ENCODE assay signal across 23 cellular contexts in genomic region chr19:14062558-14062855, GRCh38. TPM values are rescaled to one million over a fixed set of nuclear protein-coding genes. Genes with fewer than 3 reads are reported as not detected.
DNase-seq lines count a peak whose midpoint lies in the region; ATAC-seq, FAIRE-seq and TF ChIP-seq lines count a peak whose summit lies in the region.
"Had no signal": no experiment of that assay in that cellular context is flagged by ENCODE, and none has a peak within 500 bp of the region (broad histone marks: within the 10 kb centered on the region; RNA-seq: fewer than 3 reads in every experiment).

No MANE protein-coding gene starts in this region.

- TF ChIP-seq POLR2A in HepG2 (IDR thresholded peaks at IDR 0.05; ENCODE audit: insufficient read depth in 1 of 2, low read depth in 2 of 2, low read length in 2 of 2): no peak
- TF ChIP-seq POLR2A in right lobe of liver (IDR thresholded peaks at IDR 0.05): no peak
- no peak for TF ChIP-seq POLR2A in stomach (IDR thresholded peaks at IDR 0.05)

- DNase-seq in HepG2 (ENCODE audit: low spot score) (no peak), right lobe of liver (no peak), stomach (no peak), omental fat pad (ENCODE audit: low spot score) (no peak)
- DNase-seq in activated CD4-positive, alpha-beta T cell treated with anti-CD3 and anti-CD28 coated beads, Interleukin-2, amount 50 U/mL, for 48 hours: no peak
- DNase-seq: AML-193; CD4-positive, alpha-beta memory T cell; DMS 273 treated with DMSO at 0.1 percent for 48 hours; HCEC 1CT; KBM-7 had no signal

- no peak for ATAC-seq in HepG2
- no peak for ATAC-seq in right lobe of liver
- no peak for ATAC-seq in GM19351 (IDR thresholded peaks at IDR 0.05; ENCODE audit: unreplicated experiment)
- no peak for ATAC-seq in omental fat pad (ENCODE audit: low FRiP score)
- ATAC-seq: A549 had no signal

- H3K4me2 ChIP-seq in HepG2 (ENCODE audit: low read depth, low read length): no peak overlapping the region; the same call in 1 of the 2 replicates

- TF ChIP-seq EP300 in HepG2 (IDR thresholded peaks at IDR 0.05; ENCODE audit: low read depth in 2 of 2, low read length in 2 of 2) (no peak), HepG2 (CRISPR knock-in tag; IDR thresholded peaks at IDR 0.05; ENCODE audit: borderline replicate concordance) (no peak), stomach (IDR thresholded peaks at IDR 0.05) (no peak)

- intact Hi-C loops in HepG2 (cut with micrococcal nuclease; ENCODE audit: unreplicated experiment): no loop called here
- intact Hi-C loops in right lobe of liver (cut with DNase I): no loop called here
- intact Hi-C loops in stomach (cut with DNase I; ENCODE audit: low total_unique reads): no loop called here

- H3K9me3 ChIP-seq in liver (ENCODE audit: control insufficient read depth in 4 of 4, low read length in 3 of 4) (no peaks in the 10 kb centered on the region), HepG2 (ENCODE audit: low read length) (no peaks in the 10 kb centered on the region), right lobe of liver (no peaks in the 10 kb centered on the region), stomach (no peaks in the 10 kb centered on the region)
- H3K9me3 ChIP-seq: A549 had no signal

- in situ Hi-C loops in HepG2 (cut with HindIII; ENCODE audit: extremely low pct_ligation_motif_present, low pct_unique_long_range_greater_than_20kb): loop anchor here (25.0 kb wide), 1 partner anchor 300 kb away; the partner anchor contains the start of genes C19orf53 and MRI1

- H4K20me1 ChIP-seq in HepG2 (ENCODE audit: insufficient read depth, low read length): no peaks in the 10 kb centered on the region

- peaks cover 0 to 2% (median 0%) of the 10 kb centered on the region in 4 donors for H3K36me3 ChIP-seq in liver (ENCODE audit: control insufficient read depth in 4 of 4, insufficient read depth in 3 of 4, low read depth in 1 of 4, low read length in 3 of 4)
- H3K36me3 ChIP-seq in HepG2 (replicated peaks in 1 of 2; ENCODE audit: control insufficient read depth in 1 of 2, insufficient read depth in 2 of 2, low read length in 2 of 2): no peaks in the 10 kb centered on the region
- no peaks in the 10 kb centered on the region for H3K36me3 ChIP-seq in right lobe of liver
- H3K36me3 ChIP-seq in stomach: no peaks in the 10 kb centered on the region

- H3K9ac ChIP-seq in liver (ENCODE audit: low read depth in 1 of 2, low read length in 2 of 2) (no peak overlapping the region), HepG2 (ENCODE audit: insufficient read depth, low read depth, low read length) (no peak overlapping the region)
- H3K9ac ChIP-seq: GM23248 had no signal

- TF ChIP-seq RAD21 in liver (IDR thresholded peaks at IDR 0.05) (no peak), HepG2 (CRISPR knock-in tag; IDR thresholded peaks at IDR 0.05) (no peak)

- FAIRE-seq in HepG2 (lab: Jason Lieb, UNC): no peak
- FAIRE-seq: A549, G401.6, GM12891, GM19239, HTR-8/SVneo had no signal

- no peaks in the 10 kb centered on the region for H3K79me2 ChIP-seq in HepG2 (ENCODE audit: insufficient read depth, low read length)

- TF ChIP-seq CTCF in liver (IDR thresholded peaks at IDR 0.05; ENCODE audit: low read depth, low read length, missing input control): no peak
- no peak for TF ChIP-seq CTCF in HepG2 (CRISPR knock-in tag; IDR thresholded peaks at IDR 0.05)
- TF ChIP-seq CTCF in right lobe of liver (IDR thresholded peaks at IDR 0.05): no peak
- TF ChIP-seq CTCF in stomach (IDR thresholded peaks at IDR 0.05): no peak
- TF ChIP-seq CTCF in omental fat pad (IDR thresholded peaks at IDR 0.05): no peak

- H3K4me3 ChIP-seq in liver (ENCODE audit: low read depth in 1 of 3, low read length in 3 of 3) (no peak overlapping the region), HepG2 (replicated peaks in 1 of 3; ENCODE audit: insufficient read depth in 1 of 3, low read depth in 2 of 3, low read length in 3 of 3) (no peak overlapping the region), right lobe of liver (no peak overlapping the region), stomach (peak overlapping the region in 1 of 4 donors; percentile 51)
- H3K4me3 ChIP-seq: A549, GM23248 had no signal

- POLR2A ChIA-PET in HepG2 (lab: Yijun Ruan, JAX): interaction anchor here (5.7 kb wide), 1 partner anchor 9 kb away, joined by 62 read pairs; the partner anchor contains the start of gene MISP3

- H3K27ac ChIP-seq in liver (ENCODE audit: low read depth in 1 of 2, low read length in 2 of 2) (peak overlapping the region; percentile 84 to 89), HepG2 (ENCODE audit: extremely low read length, insufficient read depth, low read length) (no peak overlapping the region), right lobe of liver (peak overlapping the region in 2 of 3 donors; percentile 74 to 92), stomach (peak overlapping the region; percentile 59 to 90 (median 87))
- H3K27ac ChIP-seq: 22Rv1, C4-2B, GM23248 had no signal

- H3K27me3 ChIP-seq in liver (ENCODE audit: control insufficient read depth in 4 of 4, insufficient read depth in 4 of 4, low read length in 3 of 4): peaks cover 0 to 3% (median 0%) of the 10 kb centered on the region in 4 donors
- H3K27me3 ChIP-seq in HepG2 (ENCODE audit: control insufficient read depth in 1 of 2, insufficient read depth in 2 of 2, low read length in 2 of 2): no peaks in the 10 kb centered on the region
- H3K27me3 ChIP-seq in right lobe of liver: no peaks in the 10 kb centered on the region
- peaks cover 0 to 53% (median 13%) of the 10 kb centered on the region in 3 donors for H3K27me3 ChIP-seq in stomach

- no TSS peak for BruUV-seq in HepG2 (replicated peaks; lab: Mats Ljungman, UMichigan)

- CTCF ChIA-PET in HepG2 (lab: Yijun Ruan, JAX; ENCODE audit: low intra/inter-chr PET ratio, low total read pairs): no interaction called here

- H3K4me1 ChIP-seq in liver (ENCODE audit: control insufficient read depth in 4 of 4, insufficient read depth in 4 of 4, low read length in 3 of 4) (peaks cover 1 to 41% (median 24%) of the 10 kb centered on the region in 4 donors), HepG2 (ENCODE audit: insufficient read depth, low read length) (peaks cover 45% of the 10 kb centered on the region), right lobe of liver (peaks cover 0 to 27% (median 9%) of the 10 kb centered on the region in 4 donors), stomach (peaks cover 22 to 42% (median 37%) of the 10 kb centered on the region in 4 donors)

- 68% methylated on average over 5 of the region's 5 CpGs for WGBS in liver
- WGBS in HepG2 (ENCODE audit: low lambda C conversion rate): 80% methylated on average over 5 of the region's 5 CpGs
- WGBS in right lobe of liver (ENCODE audit: insufficient coverage, low coverage, low lambda C conversion rate, missing lambda C conversion rate): 60% methylated on average over 3 of the region's 5 CpGs
- 41 to 62% (median 56%) methylated on average over 5 of the region's 5 CpGs for WGBS in stomach, 5 donors

- H2AFZ ChIP-seq in HepG2 (ENCODE audit: low read length): no peak overlapping the region
- H2AFZ ChIP-seq: GM23248 had no signal

RNA-seq across cellular contexts. Expression of gene PALM3, which starts 0.6 kb away (rescaled TPM):
- total RNA-seq in liver (1 to 10 TPM; 1.4 to 6.6 TPM), HepG2 (2016; rRNA removed; fragmentation: Illumina TruSeq; extraction: Trizol) (2.4 and 2.5 TPM in 2 replicates), right lobe of liver (10 to 100 TPM in 4 of 6 experiments, 1 to 10 TPM in 2; 5.3 to 33.9 (median 17.0) TPM), stomach (100 to 1,000 TPM in 1 of 5 donors, 10 to 100 TPM in 2, 1 to 10 TPM in 2; 4.2 to 100 (median 12.2) TPM), omental fat pad (not detected)
- polyA plus RNA-seq in liver (10 to 100 TPM in 1 of 2 donors, 1 to 10 TPM in 1; 5.3 to 17.9 TPM), HepG2 (2011; rRNA removed) (0.79 and 1.0 TPM in 2 replicates), stomach (100 to 1,000 TPM in 1 of 3 donors, 10 to 100 TPM in 2; 20.7 to 141 (median 22.5) TPM)
- total RNA-seq in HepG2 (2016; cell fraction: cytosol; rRNA removed; fragmentation: Illumina TruSeq; extraction: Trizol; ENCODE audit: low read depth): 0.20 and 0.26 TPM in 2 replicates
- total RNA-seq in HepG2 (2016; cell fraction: insoluble cytoplasmic fraction; rRNA removed; fragmentation: Illumina TruSeq; extraction: Trizol): 1.6 and 3.8 TPM in 2 replicates
- total RNA-seq in HepG2 (2016; cell fraction: membrane; rRNA removed; fragmentation: Illumina TruSeq; extraction: Trizol): 0.87 and 1.2 TPM in 2 replicates
- total RNA-seq in HepG2 (2016; cell fraction: nucleus; rRNA removed; fragmentation: Illumina TruSeq; extraction: Trizol): 1.1 and 2.3 TPM in 2 replicates
- polyA plus RNA-seq in HepG2 (2011; cell fraction: cytosol; rRNA removed): 0.29 and 0.46 TPM in 2 replicates
- polyA plus RNA-seq in HepG2 (2011; cell fraction: nucleus; rRNA removed): 2.5 and 3.9 TPM in 2 replicates
- 2.2 and 2.4 TPM in 2 replicates for polyA plus RNA-seq in HepG2 (2012)
- 0.37 and 0.50 TPM in 2 replicates for polyA plus RNA-seq in HepG2 (2016; cell fraction: cytosol; fragmentation: Illumina TruSeq; extraction: Trizol; ENCODE audit: low read depth)
- polyA plus RNA-seq in HepG2 (2016; cell fraction: insoluble cytoplasmic fraction; fragmentation: Illumina TruSeq; extraction: Trizol; ENCODE audit: low read depth): 4.3 and 4.7 TPM in 2 replicates
- polyA plus RNA-seq in HepG2 (2016; cell fraction: membrane; fragmentation: Illumina TruSeq; extraction: Trizol; ENCODE audit: low read depth): 0.80 and 1.7 TPM in 2 replicates
- polyA plus RNA-seq in HepG2 (2016; cell fraction: nucleus; fragmentation: Illumina TruSeq; extraction: Trizol; ENCODE audit: insufficient read depth, low read depth): 10.3 and 11.9 TPM in 2 replicates
- polyA minus RNA-seq in HepG2 (2011; rRNA and poly(A)+ RNA removed; ENCODE audit: low replicate concordance): 0.62 TPM in 1 of 2 replicates, not detected in the other
- not detected in 2 replicates for polyA minus RNA-seq in HepG2 (2011; cell fraction: cytosol; rRNA and poly(A)+ RNA removed)
- 0.25 and 0.39 TPM in 2 replicates for polyA minus RNA-seq in HepG2 (2011; cell fraction: nucleus; rRNA and poly(A)+ RNA removed)
- total RNA-seq: CD4-positive, alpha-beta memory T cell; GM23248 had no signal
- polyA plus RNA-seq: CD4-positive, alpha-beta memory T cell; IgD-negative memory B cell had no signal

RNA-seq across cellular contexts. Expression of gene MISP3, which starts 10.1 kb away (rescaled TPM):
- total RNA-seq in liver (1 to 10 TPM in 1 of 2 donors, under 1 TPM in 1; 0.28 to 3.8 TPM), HepG2 (2016; rRNA removed; fragmentation: Illumina TruSeq; extraction: Trizol) (5.2 and 5.4 TPM in 2 replicates), right lobe of liver (10 to 100 TPM in 1 of 6 experiments, 1 to 10 TPM in 5; 3.6 to 12.0 (median 6.1) TPM), stomach (10 to 100 TPM in 4 of 5 donors, 1 to 10 TPM in 1; 2.0 to 88.7 (median 34.1) TPM), omental fat pad (1 to 10 TPM in 3 of 4 donors, not detected in 1; 1.6 to 3.0 (median 2.8) TPM)
- polyA plus RNA-seq in liver (1 to 10 TPM; 1.8 to 3.9 TPM), HepG2 (2011; rRNA removed) (2.5 and 3.4 TPM in 2 replicates), stomach (10 to 100 TPM; 14.9 to 29.8 (median 25.1) TPM)
- 2.1 and 3.4 TPM in 2 replicates for total RNA-seq in HepG2 (2016; cell fraction: cytosol; rRNA removed; fragmentation: Illumina TruSeq; extraction: Trizol; ENCODE audit: low read depth)
- 3.9 and 5.8 TPM in 2 replicates for total RNA-seq in HepG2 (2016; cell fraction: insoluble cytoplasmic fraction; rRNA removed; fragmentation: Illumina TruSeq; extraction: Trizol)
- 2.8 and 4.8 TPM in 2 replicates for total RNA-seq in HepG2 (2016; cell fraction: membrane; rRNA removed; fragmentation: Illumina TruSeq; extraction: Trizol)
- 3.2 and 5.3 TPM in 2 replicates for total RNA-seq in HepG2 (2016; cell fraction: nucleus; rRNA removed; fragmentation: Illumina TruSeq; extraction: Trizol)
- 1.6 and 2.3 TPM in 2 replicates for polyA plus RNA-seq in HepG2 (2011; cell fraction: cytosol; rRNA removed)
- 13.3 and 13.7 TPM in 2 replicates for polyA plus RNA-seq in HepG2 (2011; cell fraction: nucleus; rRNA removed)
- polyA plus RNA-seq in HepG2 (2012): 5.5 and 5.6 TPM in 2 replicates
- 2.9 and 4.0 TPM in 2 replicates for polyA plus RNA-seq in HepG2 (2016; cell fraction: cytosol; fragmentation: Illumina TruSeq; extraction: Trizol; ENCODE audit: low read depth)
- polyA plus RNA-seq in HepG2 (2016; cell fraction: insoluble cytoplasmic fraction; fragmentation: Illumina TruSeq; extraction: Trizol; ENCODE audit: low read depth): 7.1 and 9.0 TPM in 2 replicates
- 3.4 and 4.4 TPM in 2 replicates for polyA plus RNA-seq in HepG2 (2016; cell fraction: membrane; fragmentation: Illumina TruSeq; extraction: Trizol; ENCODE audit: low read depth)
- polyA plus RNA-seq in HepG2 (2016; cell fraction: nucleus; fragmentation: Illumina TruSeq; extraction: Trizol; ENCODE audit: insufficient read depth, low read depth): 11.3 and 12.7 TPM in 2 replicates
- polyA minus RNA-seq in HepG2 (2011; rRNA and poly(A)+ RNA removed; ENCODE audit: low replicate concordance): 0.12 and 1.1 TPM in 2 replicates
- polyA minus RNA-seq in HepG2 (2011; cell fraction: cytosol; rRNA and poly(A)+ RNA removed): 0.79 and 1.1 TPM in 2 replicates
- 1.1 and 1.3 TPM in 2 replicates for polyA minus RNA-seq in HepG2 (2011; cell fraction: nucleus; rRNA and poly(A)+ RNA removed)

RNA-seq across cellular contexts. Expression of gene C19orf67, which starts 23.1 kb away (rescaled TPM):
- total RNA-seq in liver: under 1 TPM in 1 of 2 donors, not detected in 1; 0.25 TPM
- not detected for polyA plus RNA-seq in liver
- 0.11 TPM in 1 of 2 replicates, not detected in the other for total RNA-seq in HepG2 (2016; rRNA removed; fragmentation: Illumina TruSeq; extraction: Trizol)
- not detected in 2 replicates for total RNA-seq in HepG2 (2016; cell fraction: cytosol; rRNA removed; fragmentation: Illumina TruSeq; extraction: Trizol; ENCODE audit: low read depth)
- total RNA-seq in HepG2 (2016; cell fraction: insoluble cytoplasmic fraction; rRNA removed; fragmentation: Illumina TruSeq; extraction: Trizol): not detected in 2 replicates
- total RNA-seq in HepG2 (2016; cell fraction: membrane; rRNA removed; fragmentation: Illumina TruSeq; extraction: Trizol): not detected in 2 replicates
- total RNA-seq in HepG2 (2016; cell fraction: nucleus; rRNA removed; fragmentation: Illumina TruSeq; extraction: Trizol): 0.66 TPM in 1 of 2 replicates, not detected in the other
- 0.32 and 0.69 TPM in 2 replicates for polyA plus RNA-seq in HepG2 (2011; rRNA removed)
- polyA plus RNA-seq in HepG2 (2011; cell fraction: cytosol; rRNA removed): 0.22 and 0.56 TPM in 2 replicates
- polyA plus RNA-seq in HepG2 (2011; cell fraction: nucleus; rRNA removed): 3.7 and 5.8 TPM in 2 replicates
- 0.12 and 0.36 TPM in 2 replicates for polyA plus RNA-seq in HepG2 (2012)
- polyA plus RNA-seq in HepG2 (2016; cell fraction: cytosol; fragmentation: Illumina TruSeq; extraction: Trizol; ENCODE audit: low read depth): not detected in 2 replicates
- not detected in 2 replicates for polyA plus RNA-seq in HepG2 (2016; cell fraction: insoluble cytoplasmic fraction; fragmentation: Illumina TruSeq; extraction: Trizol; ENCODE audit: low read depth)
- not detected in 2 replicates for polyA plus RNA-seq in HepG2 (2016; cell fraction: membrane; fragmentation: Illumina TruSeq; extraction: Trizol; ENCODE audit: low read depth)
- not detected in 2 replicates for polyA plus RNA-seq in HepG2 (2016; cell fraction: nucleus; fragmentation: Illumina TruSeq; extraction: Trizol; ENCODE audit: insufficient read depth, low read depth)
- polyA minus RNA-seq in HepG2 (2011; rRNA and poly(A)+ RNA removed; ENCODE audit: low replicate concordance): 0.21 and 0.56 TPM in 2 replicates
- 0.40 TPM in 1 of 2 replicates, not detected in the other for polyA minus RNA-seq in HepG2 (2011; cell fraction: cytosol; rRNA and poly(A)+ RNA removed)
- polyA minus RNA-seq in HepG2 (2011; cell fraction: nucleus; rRNA and poly(A)+ RNA removed): 1.0 and 1.1 TPM in 2 replicates
- under 1 TPM in 1 of 6 experiments, not detected in 5; 0.27 TPM for total RNA-seq in right lobe of liver
- not detected for total RNA-seq in stomach
- polyA plus RNA-seq in stomach: under 1 TPM in 1 of 3 donors, not detected in 2; 0.50 TPM
- not detected for total RNA-seq in omental fat pad
- total RNA-seq: GM23248, H4 had no signal
- polyA plus RNA-seq: A549; BJ; CD4-positive, alpha-beta memory T cell; GM23248; IgD-negative memory B cell had no signal

RNA-seq across cellular contexts. Expression of gene SAMD1, which starts 28.0 kb away (rescaled TPM):
- total RNA-seq in liver: 10 to 100 TPM in 1 of 2 donors, 1 to 10 TPM in 1; 6.4 to 33.0 TPM
- polyA plus RNA-seq in liver: 10 to 100 TPM in 1 of 2 donors, 1 to 10 TPM in 1; 2.1 to 11.7 TPM
- total RNA-seq in HepG2 (2016; rRNA removed; fragmentation: Illumina TruSeq; extraction: Trizol): 27.0 and 45.0 TPM in 2 replicates
- 16.3 and 17.4 TPM in 2 replicates for total RNA-seq in HepG2 (2016; cell fraction: cytosol; rRNA removed; fragmentation: Illumina TruSeq; extraction: Trizol; ENCODE audit: low read depth)
- 26.7 and 42.1 TPM in 2 replicates for total RNA-seq in HepG2 (2016; cell fraction: insoluble cytoplasmic fraction; rRNA removed; fragmentation: Illumina TruSeq; extraction: Trizol)
- total RNA-seq in HepG2 (2016; cell fraction: membrane; rRNA removed; fragmentation: Illumina TruSeq; extraction: Trizol): 41.7 and 44.3 TPM in 2 replicates
- 16.8 and 22.1 TPM in 2 replicates for total RNA-seq in HepG2 (2016; cell fraction: nucleus; rRNA removed; fragmentation: Illumina TruSeq; extraction: Trizol)
- polyA plus RNA-seq in HepG2 (2011; rRNA removed): 17.5 and 18.9 TPM in 2 replicates
- polyA plus RNA-seq in HepG2 (2011; cell fraction: cytosol; rRNA removed): 15.2 and 23.1 TPM in 2 replicates
- 29.2 and 34.6 TPM in 2 replicates for polyA plus RNA-seq in HepG2 (2011; cell fraction: nucleus; rRNA removed)
- polyA plus RNA-seq in HepG2 (2012): 20.9 and 23.9 TPM in 2 replicates
- 25.4 and 28.8 TPM in 2 replicates for polyA plus RNA-seq in HepG2 (2016; cell fraction: cytosol; fragmentation: Illumina TruSeq; extraction: Trizol; ENCODE audit: low read depth)
- polyA plus RNA-seq in HepG2 (2016; cell fraction: insoluble cytoplasmic fraction; fragmentation: Illumina TruSeq; extraction: Trizol; ENCODE audit: low read depth): 41.5 and 54.0 TPM in 2 replicates
- polyA plus RNA-seq in HepG2 (2016; cell fraction: membrane; fragmentation: Illumina TruSeq; extraction: Trizol; ENCODE audit: low read depth): 47.7 and 54.2 TPM in 2 replicates
- polyA plus RNA-seq in HepG2 (2016; cell fraction: nucleus; fragmentation: Illumina TruSeq; extraction: Trizol; ENCODE audit: insufficient read depth, low read depth): 48.4 and 51.7 TPM in 2 replicates
- polyA minus RNA-seq in HepG2 (2011; rRNA and poly(A)+ RNA removed; ENCODE audit: low replicate concordance): 19.3 and 29.7 TPM in 2 replicates
- polyA minus RNA-seq in HepG2 (2011; cell fraction: cytosol; rRNA and poly(A)+ RNA removed): 18.1 and 18.2 TPM in 2 replicates
- 3.5 and 5.5 TPM in 2 replicates for polyA minus RNA-seq in HepG2 (2011; cell fraction: nucleus; rRNA and poly(A)+ RNA removed)
- total RNA-seq in right lobe of liver: 10 to 100 TPM in 5 of 6 experiments, 1 to 10 TPM in 1; 10.0 to 25.3 (median 15.6) TPM
- total RNA-seq in stomach: 100 to 1,000 TPM in 1 of 5 donors, 10 to 100 TPM in 3, 1 to 10 TPM in 1; 4.8 to 228 (median 24.6) TPM
- 10 to 100 TPM; 16.3 to 29.1 (median 22.4) TPM for polyA plus RNA-seq in stomach
- total RNA-seq in omental fat pad: 10 to 100 TPM in 2 of 4 donors, 1 to 10 TPM in 2; 8.6 to 22.5 (median 10.8) TPM

RNA-seq across cellular contexts. Expression of gene IL27RA, which starts 30.9 kb away (rescaled TPM):
- total RNA-seq in liver (1 to 10 TPM; 1.9 to 2.8 TPM), HepG2 (2016; rRNA removed; fragmentation: Illumina TruSeq; extraction: Trizol) (3.4 and 8.1 TPM in 2 replicates), right lobe of liver (1 to 10 TPM; 1.1 to 3.0 (median 1.5) TPM), stomach (10 to 100 TPM in 1 of 5 donors, 1 to 10 TPM in 2, not detected in 2; 2.3 to 11.1 (median 4.0) TPM), omental fat pad (10 to 100 TPM in 1 of 4 donors, 1 to 10 TPM in 3; 4.5 to 12.8 (median 6.3) TPM)
- polyA plus RNA-seq in liver (1 to 10 TPM; 1.0 to 1.2 TPM), HepG2 (2011; rRNA removed) (3.5 and 5.4 TPM in 2 replicates), stomach (1 to 10 TPM; 1.1 to 2.6 (median 1.5) TPM)
- 1.0 and 1.4 TPM in 2 replicates for total RNA-seq in HepG2 (2016; cell fraction: cytosol; rRNA removed; fragmentation: Illumina TruSeq; extraction: Trizol; ENCODE audit: low read depth)
- 3.0 and 8.3 TPM in 2 replicates for total RNA-seq in HepG2 (2016; cell fraction: insoluble cytoplasmic fraction; rRNA removed; fragmentation: Illumina TruSeq; extraction: Trizol)
- 2.5 and 2.7 TPM in 2 replicates for total RNA-seq in HepG2 (2016; cell fraction: membrane; rRNA removed; fragmentation: Illumina TruSeq; extraction: Trizol)
- 6.3 and 7.8 TPM in 2 replicates for total RNA-seq in HepG2 (2016; cell fraction: nucleus; rRNA removed; fragmentation: Illumina TruSeq; extraction: Trizol)
- 3.1 and 3.5 TPM in 2 replicates for polyA plus RNA-seq in HepG2 (2011; cell fraction: cytosol; rRNA removed)
- polyA plus RNA-seq in HepG2 (2011; cell fraction: nucleus; rRNA removed): 2.7 and 3.5 TPM in 2 replicates
- polyA plus RNA-seq in HepG2 (2012): 1.8 and 3.6 TPM in 2 replicates
- 0.75 and 0.87 TPM in 2 replicates for polyA plus RNA-seq in HepG2 (2016; cell fraction: cytosol; fragmentation: Illumina TruSeq; extraction: Trizol; ENCODE audit: low read depth)
- 2.7 and 3.1 TPM in 2 replicates for polyA plus RNA-seq in HepG2 (2016; cell fraction: insoluble cytoplasmic fraction; fragmentation: Illumina TruSeq; extraction: Trizol; ENCODE audit: low read depth)
- polyA plus RNA-seq in HepG2 (2016; cell fraction: membrane; fragmentation: Illumina TruSeq; extraction: Trizol; ENCODE audit: low read depth): 1.7 and 2.1 TPM in 2 replicates
- 10.9 and 11.1 TPM in 2 replicates for polyA plus RNA-seq in HepG2 (2016; cell fraction: nucleus; fragmentation: Illumina TruSeq; extraction: Trizol; ENCODE audit: insufficient read depth, low read depth)
- polyA minus RNA-seq in HepG2 (2011; rRNA and poly(A)+ RNA removed; ENCODE audit: low replicate concordance): 5.4 and 21.7 TPM in 2 replicates
- 1.9 and 2.9 TPM in 2 replicates for polyA minus RNA-seq in HepG2 (2011; cell fraction: cytosol; rRNA and poly(A)+ RNA removed)
- polyA minus RNA-seq in HepG2 (2011; cell fraction: nucleus; rRNA and poly(A)+ RNA removed): 1.1 and 1.3 TPM in 2 replicates
